ENCODE assay signal across 11 cellular contexts in genomic region chr22:35684270-35684700, GRCh38. TPM values are rescaled to one million over a fixed set of nuclear protein-coding genes. Genes with fewer than 3 reads are reported as not detected.
DNase-seq lines count a peak whose midpoint lies in the region; ATAC-seq and TF ChIP-seq lines count a peak whose summit lies in the region.
"Had no signal": no experiment of that assay in that cellular context is flagged by ENCODE, and none has a peak within 500 bp of the region (broad histone marks: within the 10 kb centered on the region; RNA-seq: fewer than 3 reads in every experiment).

No MANE protein-coding gene starts in this region.

- no peak overlapping the region for H3K4me2 ChIP-seq in fibroblast of lung (ENCODE audit: extremely low read depth, insufficient read depth, low read length)

- H3K27me3 ChIP-seq in Panc1 (ENCODE audit: control insufficient read depth, insufficient read depth, low read length) (no peaks in the 10 kb centered on the region), fibroblast of lung (ENCODE audit: control insufficient read depth, insufficient read depth, low read length) (no peaks in the 10 kb centered on the region)
- no peaks in the 10 kb centered on the region for H3K27me3 ChIP-seq in effector memory CD4-positive, alpha-beta T cell (replicated peaks; ENCODE audit: control insufficient read depth, insufficient read depth, low read length, poor library complexity, severe bottlenecking)

- H3K4me1 ChIP-seq in Panc1 (ENCODE audit: control insufficient read depth, insufficient read depth, low read length) (no peaks in the 10 kb centered on the region), fibroblast of lung (ENCODE audit: control insufficient read depth, extremely low read depth, insufficient read depth, low read length) (no peaks in the 10 kb centered on the region)
- H3K4me1 ChIP-seq in effector memory CD4-positive, alpha-beta T cell (ENCODE audit: control insufficient read depth, insufficient read depth, low read length, poor library complexity, severe bottlenecking), result no peaks in the 10 kb centered on the region

- no peaks in the 10 kb centered on the region for H4K20me1 ChIP-seq in fibroblast of lung (ENCODE audit: control insufficient read depth, extremely low read depth, insufficient read depth, low read length)

- H3K9me3 ChIP-seq in Panc1 (ENCODE audit: control insufficient read depth, insufficient read depth, low read depth, low read length) (no peaks in the 10 kb centered on the region), fibroblast of lung (ENCODE audit: control insufficient read depth, insufficient read depth, low read depth, low read length) (no peaks in the 10 kb centered on the region)
- no peaks in the 10 kb centered on the region for H3K9me3 ChIP-seq in effector memory CD4-positive, alpha-beta T cell (ENCODE audit: control insufficient read depth, low read length)

- intact Hi-C loops in Panc1 (cut with micrococcal nuclease; ENCODE audit: unreplicated experiment) (no loop called here), posterior cingulate gyrus (cut with DNase I) (no loop called here)

- H2AFZ ChIP-seq in fibroblast of lung (ENCODE audit: low read length), result no peak overlapping the region

- in situ Hi-C loops in Panc1 (cut with HindIII; ENCODE audit: low pct_unique_long_range_greater_than_20kb, low sequenced_read_pairs), result no loop called here

- H3K79me2 ChIP-seq in fibroblast of lung (ENCODE audit: control insufficient read depth, insufficient read depth, low read length), result no peaks in the 10 kb centered on the region

- POLR2A ChIA-PET in Panc1 (lab: Charles Lee), result no interaction called here

- peak; percentile 27; the same call in 1 of the 2 replicates for TF ChIP-seq CTCF in Panc1 (IDR thresholded peaks at IDR 0.05)
- peak; percentile 59 to 64 for TF ChIP-seq CTCF in fibroblast of lung (conservative IDR thresholded peaks at IDR 0.05 in 1 of 2, IDR thresholded peaks at IDR 0.05 in 1 of 2; ENCODE audit: low read depth in 1 of 2, low read length in 2 of 2)

- H3K9ac ChIP-seq in fibroblast of lung (ENCODE audit: insufficient read depth, low read length), result no peak overlapping the region

- DNase-seq in DMS 273 (lab: John Stamatoyannopoulos, UW; ENCODE audit: unreplicated experiment) (peak; percentile 48), DMS 273 treated with DMSO at 0.1 percent for 48 hours (lab: John Stamatoyannopoulos, UW) (no peak), Panc1 (ENCODE audit: low read depth, low spot score) (no peak), fibroblast of lung (ENCODE audit: low read depth in 2 of 2) (peak; percentile 16 to 81), posterior cingulate gyrus (peak in 6 of 10 donors; percentile 17 to 87 (median 30)), COLO668 (lab: John Stamatoyannopoulos, UW; ENCODE audit: unreplicated experiment) (no peak)
- no peak for DNase-seq in activated T-cell treated with anti-CD3 and anti-CD28 coated beads, Interleukin-2, amount 50 U/mL, for 48 hours
- DNase-seq in effector memory CD4-positive, alpha-beta T cell, result no peak
- DNase-seq: activated T-cell treated with anti-CD3 and anti-CD28 coated beads, Interleukin-2, amount 50 U/mL, for 24 hours had no signal

- H3K4me3 ChIP-seq in Panc1 (ENCODE audit: low read depth in 2 of 2, low read length in 2 of 2), result no peak overlapping the region
- H3K4me3 ChIP-seq in fibroblast of lung (replicated peaks in 1 of 4; ENCODE audit: control extremely low read depth in 1 of 4, insufficient read depth in 1 of 4, low read depth in 3 of 4, low read length in 4 of 4), result no peak overlapping the region
- H3K4me3 ChIP-seq in effector memory CD4-positive, alpha-beta T cell (ENCODE audit: insufficient read depth, low read depth, low read length, poor library complexity, severe bottlenecking), result no peak overlapping the region

- no TSS peak for BruUV-seq in Panc1 (replicated peaks; lab: Mats Ljungman, UMichigan)

- no peak for ATAC-seq in Panc1

- H3K27ac ChIP-seq in Panc1 (ENCODE audit: low read length), result no peak overlapping the region
- no peak overlapping the region for H3K27ac ChIP-seq in fibroblast of lung (ENCODE audit: insufficient read depth, low read length)
- no peak overlapping the region for H3K27ac ChIP-seq in effector memory CD4-positive, alpha-beta T cell (ENCODE audit: insufficient read depth, low read length, poor library complexity, severe bottlenecking)

- H3K36me3 ChIP-seq in Panc1 (ENCODE audit: control insufficient read depth, insufficient read depth, low read length) (no peaks in the 10 kb centered on the region), fibroblast of lung (ENCODE audit: control insufficient read depth, insufficient read depth, low read length) (no peaks in the 10 kb centered on the region)
- H3K36me3 ChIP-seq in effector memory CD4-positive, alpha-beta T cell (ENCODE audit: control insufficient read depth, insufficient read depth, low read length), result no peaks in the 10 kb centered on the region

- CTCF ChIA-PET in Panc1 (lab: Charles Lee), result interaction anchor here (0.7 kb wide), 2 partner anchors 151 to 253 kb away, joined by 4 to 5 read pairs; no protein-coding TSS in a partner anchor

RNA-seq across cellular contexts. Expression of gene APOL5, which starts 33.4 kb away (rescaled TPM):
- total RNA-seq in Panc1 (2021; ENCODE audit: unreplicated experiment) (not detected), fibroblast of lung (not detected in 2 replicates)
- polyA plus RNA-seq in Panc1 (2012; ENCODE audit: insufficient read length), result not detected
- polyA plus RNA-seq in fibroblast of lung, result 0.06 TPM in 1 of 2 replicates, not detected in the other
- not detected in 2 replicates for polyA plus RNA-seq in fibroblast of lung (2012)
- not detected in 2 replicates for polyA minus RNA-seq in fibroblast of lung (ENCODE audit: low replicate concordance)
- total RNA-seq: A172, pulmonary artery endothelial cell had no signal

RNA-seq across cellular contexts. Expression of gene APOL6, which starts 36.0 kb away (rescaled TPM):
- total RNA-seq in Panc1 (2021; ENCODE audit: unreplicated experiment) (16.4 TPM), fibroblast of lung (50.3 and 58.3 TPM in 2 replicates)
- polyA plus RNA-seq in Panc1 (2012; ENCODE audit: insufficient read length), result 4.8 TPM
- 11.8 and 18.7 TPM in 2 replicates for polyA plus RNA-seq in fibroblast of lung
- 10.8 and 20.4 TPM in 2 replicates for polyA plus RNA-seq in fibroblast of lung (2012)
- 18.8 and 19.3 TPM in 2 replicates for polyA minus RNA-seq in fibroblast of lung (ENCODE audit: low replicate concordance)

Comparison
In these comparisons a context has a peak if more than half of its experiments do, and no peak if none do; other contexts are left out.
1. DNase-seq: peak in DMS 273 (single experiment), fibroblast of lung (2 of 2) and posterior cingulate gyrus (6 of 10); none in DMS 273 treated with DMSO at 0.1 percent for 48 hours (single experiment), Panc1 (single experiment), COLO668 (single experiment), activated T-cell treated with anti-CD3 and anti-CD28 coated beads, Interleukin-2, amount 50 U/mL, for 48 hours (0 of 2) and effector memory CD4-positive, alpha-beta T cell (0 of 3).